Comparison of ENCODE assay signal across 1 cellular context in genomic region chr16:29271721-29272675, GRCh38.
TF ChIP-seq lines count a peak whose summit lies in the region.
"Not testable (repeated sequence)": the region's sequence is repeated elsewhere in the genome, so short reads cannot be mapped to it uniquely, and the experiment has no call there.

No MANE protein-coding gene starts in this region.

TF ChIP-seq in HepG2, 621 proteins besides CTCF, POLR2A, EP300 and RAD21 (continued from another document and continues in another):
- 0 out of 2 replicates have a peak, but pooled peaks have one; percentile 35 for TF ChIP-seq HMG20B (CRISPR knock-in tag; conservative IDR thresholded peaks at IDR 0.05)
- TF ChIP-seq ZFP37 (CRISPR knock-in tag; IDR thresholded peaks at IDR 0.05; ENCODE audit: borderline replicate concordance), result peak; percentile 17; the same call in 1 of the 2 replicates
- TF ChIP-seq NR1H2 (CRISPR knock-in tag; IDR thresholded peaks at IDR 0.05; ENCODE audit: borderline replicate concordance, low read depth), result 0 out of 2 replicates have a peak, but pooled peaks have one; percentile 18
- not testable (repeated sequence) for TF ChIP-seq NR2F6, SOX13, FOXA1 (IDR thresholded peaks at IDR 0.05)
- peak; percentile 35; the same call in 1 of the 2 replicates for TF ChIP-seq NR2F6 (CRISPR knock-in tag; IDR thresholded peaks at IDR 0.05)
- TF ChIP-seq SOX13 (CRISPR knock-in tag; conservative IDR thresholded peaks at IDR 0.05 in 1 of 2, IDR thresholded peaks at IDR 0.05 in 1 of 2), result peak in 1 of 2 experiments; percentile 61; a peak in 2 of 4 replicates
- TF ChIP-seq KDM5B (CRISPR knock-in tag; IDR thresholded peaks at IDR 0.05; ENCODE audit: borderline replicate concordance), result peak; percentile 55; the same call in 1 of the 2 replicates
- TF ChIP-seq UBTF (CRISPR knock-in tag; IDR thresholded peaks at IDR 0.05), result peak; percentile 39; the same call in 1 of the 2 replicates
- peak; percentile 33; the same call in 1 of the 2 replicates for TF ChIP-seq ZBTB38 (CRISPR knock-in tag; IDR thresholded peaks at IDR 0.05)
- TF ChIP-seq RXRB (CRISPR knock-in tag; IDR thresholded peaks at IDR 0.05; ENCODE audit: borderline replicate concordance), result peak; percentile 42; the same call in 1 of the 2 replicates
- peak; percentile 29; the same call in 1 of the 2 replicates for TF ChIP-seq MIXL1 (CRISPR knock-in tag; IDR thresholded peaks at IDR 0.05)
- 0 out of 2 replicates have a peak, but pooled peaks have one; percentile 7 for TF ChIP-seq ZBTB26 (CRISPR knock-in tag; IDR thresholded peaks at IDR 0.05; ENCODE audit: borderline replicate concordance)
- TF ChIP-seq ZNF292 (CRISPR knock-in tag; IDR thresholded peaks at IDR 0.05; ENCODE audit: borderline replicate concordance, low read depth), result peak; percentile 68; the same call in 1 of the 2 replicates
- TF ChIP-seq ZNF331 (CRISPR knock-in tag; IDR thresholded peaks at IDR 0.05), result peak; percentile 20; the same call in 1 of the 2 replicates
- TF ChIP-seq SOX5 (CRISPR knock-in tag; IDR thresholded peaks at IDR 0.05; ENCODE audit: borderline replicate concordance), result peak; percentile 75
- TF ChIP-seq BCL6 (CRISPR knock-in tag; IDR thresholded peaks at IDR 0.05), result peak; percentile 44; the same call in 1 of the 2 replicates
- 0 out of 2 replicates have a peak, but pooled peaks have one; percentile 26 for TF ChIP-seq ZMYM2 (CRISPR knock-in tag; IDR thresholded peaks at IDR 0.05)
- peak; percentile 62; the same call in 1 of the 2 replicates for TF ChIP-seq RARA (CRISPR knock-in tag; IDR thresholded peaks at IDR 0.05)
- peak; percentile 37 for TF ChIP-seq POLR2G (IDR thresholded peaks at IDR 0.05; ENCODE audit: low read depth, low read length)
- 0 out of 2 replicates have a peak, but pooled peaks have one; percentile 44 for TF ChIP-seq ZNF614 (CRISPR knock-in tag; IDR thresholded peaks at IDR 0.05; ENCODE audit: borderline replicate concordance)
- TF ChIP-seq ZNF761 (CRISPR knock-in tag; conservative IDR thresholded peaks at IDR 0.05), result 0 out of 2 replicates have a peak, but pooled peaks have one; percentile 51
- 0 out of 2 replicates have a peak, but pooled peaks have one; percentile 40 for TF ChIP-seq SKIL (CRISPR knock-in tag; IDR thresholded peaks at IDR 0.05; ENCODE audit: borderline replicate concordance)
- 0 out of 2 replicates have a peak, but pooled peaks have one; percentile 47 for TF ChIP-seq ZBTB34 (CRISPR knock-in tag; IDR thresholded peaks at IDR 0.05)
- peak; percentile 58; the same call in 1 of the 2 replicates for TF ChIP-seq KDM2A (CRISPR knock-in tag; IDR thresholded peaks at IDR 0.05; ENCODE audit: borderline replicate concordance, low read depth)
- peak; percentile 38 for TF ChIP-seq FOXA1 (CRISPR knock-in tag; IDR thresholded peaks at IDR 0.05)
- TF ChIP-seq HIVEP1 (CRISPR knock-in tag; IDR thresholded peaks at IDR 0.05), result peak; percentile 19; the same call in 1 of the 2 replicates
- TF ChIP-seq ZNF644 (CRISPR knock-in tag; IDR thresholded peaks at IDR 0.05; ENCODE audit: low read depth), result peak; percentile 62
- TF ChIP-seq IRF2 (CRISPR knock-in tag; IDR thresholded peaks at IDR 0.05), result peak; percentile 56; the same call in 1 of the 2 replicates
- TF ChIP-seq TFDP1 (CRISPR knock-in tag; IDR thresholded peaks at IDR 0.05; ENCODE audit: borderline replicate concordance), result peak; percentile 43; the same call in 1 of the 2 replicates
- peak; percentile 74; the same call in 1 of the 2 replicates for TF ChIP-seq ZNF792 (CRISPR knock-in tag; IDR thresholded peaks at IDR 0.05)
- peak; percentile 45 for TF ChIP-seq PHF5A (CRISPR knock-in tag; IDR thresholded peaks at IDR 0.05; ENCODE audit: low read depth, unreplicated experiment)
- TF ChIP-seq PAXIP1 (CRISPR knock-in tag; conservative IDR thresholded peaks at IDR 0.05), result peak; percentile 17; the same call in 1 of the 2 replicates
- TF ChIP-seq HMGXB4 (CRISPR knock-in tag; IDR thresholded peaks at IDR 0.05; ENCODE audit: borderline replicate concordance in 1 of 2, low read depth in 1 of 2), result peak in 1 of 2 experiments; percentile 28; a peak in 1 of 4 replicates
- TF ChIP-seq POGZ (CRISPR knock-in tag; IDR thresholded peaks at IDR 0.05), result 0 out of 2 replicates have a peak, but pooled peaks have one; percentile 25
- TF ChIP-seq HOXA3 (CRISPR knock-in tag; IDR thresholded peaks at IDR 0.05), result peak; percentile 67
- peak; percentile 69 for TF ChIP-seq MEF2D (CRISPR knock-in tag; IDR thresholded peaks at IDR 0.05)
- TF ChIP-seq ZNF800 (CRISPR knock-in tag; IDR thresholded peaks at IDR 0.05), result 0 out of 2 replicates have a peak, but pooled peaks have one; percentile 28
- 0 out of 2 replicates have a peak, but pooled peaks have one; percentile 36 for TF ChIP-seq ZNF710 (CRISPR knock-in tag; IDR thresholded peaks at IDR 0.05; ENCODE audit: borderline replicate concordance)
- TF ChIP-seq ERF (CRISPR knock-in tag; IDR thresholded peaks at IDR 0.05), result 0 out of 2 replicates have a peak, but pooled peaks have one; percentile 14
- TF ChIP-seq ZFY (CRISPR knock-in tag; IDR thresholded peaks at IDR 0.05), result peak; percentile 22; the same call in 1 of the 2 replicates
- peak; percentile 47 for TF ChIP-seq ZBTB7B (CRISPR knock-in tag; IDR thresholded peaks at IDR 0.05)
- TF ChIP-seq ADNP (CRISPR knock-in tag; IDR thresholded peaks at IDR 0.05), result 0 out of 2 replicates have a peak, but pooled peaks have one; percentile 41
